Comparison of ENCODE assay signal across 8 cellular contexts in genomic region chr3:100072328-100073048, GRCh38. TPM values are rescaled to one million over a fixed set of nuclear protein-coding genes. Genes with fewer than 3 reads are reported as not detected.
A peak's percentile ranks its signal among the peaks of the same experiment; 100 is the strongest.
DNase-seq lines count a peak whose midpoint lies in the region; ATAC-seq and TF ChIP-seq lines count a peak whose summit lies in the region.

No MANE protein-coding gene starts in this region.

- TF ChIP-seq POLR2A in prostate gland (IDR thresholded peaks at IDR 0.05): no peak

- CTCF ChIA-PET in A673 (lab: Charles Lee): no interaction called here

- H3K9ac ChIP-seq in neuronal stem cell (ENCODE audit: low read depth, low read length, poor library complexity): no peak overlapping the region

- no peak overlapping the region for H3K23ac ChIP-seq in neuronal stem cell (ENCODE audit: low read depth, low read length, poor library complexity)

- no peak overlapping the region for H4K8ac ChIP-seq in neuronal stem cell (ENCODE audit: low read depth, low read length)

- H3K14ac ChIP-seq in neuronal stem cell (ENCODE audit: low read length): no peak overlapping the region

- no peaks in the 10 kb centered on the region for H3K79me1 ChIP-seq in neuronal stem cell (ENCODE audit: low read depth, low read length)

- POLR2A ChIA-PET in A673 (lab: Charles Lee; ENCODE audit: low non-redundant PET): no interaction called here

- no peak overlapping the region for H2BK15ac ChIP-seq in neuronal stem cell (ENCODE audit: low read length)

- H3K36me3 ChIP-seq in A673 (ENCODE audit: insufficient read depth, low read length, poor library complexity, severe bottlenecking) (no peaks in the 10 kb centered on the region), neuronal stem cell (replicated peaks in 1 of 2; ENCODE audit: control insufficient read depth in 2 of 2, insufficient read depth in 2 of 2, low read length in 2 of 2) (no peaks in the 10 kb centered on the region), prostate gland (no peaks in the 10 kb centered on the region)

- H3K9me3 Mint-ChIP-seq in chondrocyte (ENCODE audit: low read depth): no peaks in the 10 kb centered on the region
- H3K9me3 Mint-ChIP-seq in type B pancreatic cell: no peaks in the 10 kb centered on the region

- BruUV-seq in A673 (replicated peaks; lab: Mats Ljungman, UMichigan): no TSS peak

- H3K9me3 ChIP-seq in A673 (ENCODE audit: low read depth, low read length, poor library complexity, severe bottlenecking) (no peaks in the 10 kb centered on the region), neuronal stem cell (replicated peaks in 1 of 2; ENCODE audit: control insufficient read depth in 2 of 2, insufficient read depth in 1 of 2, low read depth in 1 of 2, low read length in 2 of 2) (peaks cover 0 to 18% of the 10 kb centered on the region in 2 donors), prostate gland (no peaks in the 10 kb centered on the region)

- H2BK5ac ChIP-seq in neuronal stem cell (ENCODE audit: low read length): no peak overlapping the region

- no peak overlapping the region for H2BK120ac ChIP-seq in neuronal stem cell (ENCODE audit: low read depth, low read length)

- H3K4me3 ChIP-seq in A673 (ENCODE audit: low read depth, low read length, poor library complexity, severe bottlenecking) (no peak overlapping the region), neuronal stem cell (ENCODE audit: low read length in 2 of 2) (no peak overlapping the region), prostate gland (no peak overlapping the region)

- H3K27ac ChIP-seq in A673 (ENCODE audit: low read depth, low read length, poor library complexity, severe bottlenecking): no peak overlapping the region
- H3K27ac ChIP-seq in neuronal stem cell (replicated peaks; ENCODE audit: low read length): no peak overlapping the region
- no peak overlapping the region for H3K27ac ChIP-seq in prostate gland

- no peak overlapping the region for H3K4me2 ChIP-seq in neuronal stem cell (ENCODE audit: insufficient read depth, low read length, poor library complexity, severe bottlenecking)

- TF ChIP-seq CTCF in A673 (conservative IDR thresholded peaks at IDR 0.05; ENCODE audit: low read depth, low read length) (no peak), chondrocyte (IDR thresholded peaks at IDR 0.05) (no peak), type B pancreatic cell (conservative IDR thresholded peaks at IDR 0.05) (no peak), prostate gland (IDR thresholded peaks at IDR 0.05) (no peak)

- no peak overlapping the region for H2BK12ac ChIP-seq in neuronal stem cell (ENCODE audit: low read length)

- no CpG with 5 or more reads among the region's 3 CpGs for WGBS in neuronal stem cell (ENCODE audit: extremely low coverage in 2 of 2, insufficient read length in 2 of 2, insufficient replicate concordance in 1 of 2), 2 donors
- 96% methylated on average over 3 of the region's 3 CpGs for WGBS in prostate gland

- intact Hi-C loops in A673 (cut with micrococcal nuclease; ENCODE audit: unreplicated experiment): no loop called here
- intact Hi-C loops in prostate gland (cut with DNase I): no loop called here

- no peak overlapping the region for H3K18ac ChIP-seq in neuronal stem cell (ENCODE audit: low read length)

- H3K36me3 Mint-ChIP-seq in chondrocyte (ENCODE audit: low read depth) (no peaks in the 10 kb centered on the region), type B pancreatic cell (no peaks in the 10 kb centered on the region)

- peak; percentile 32 for DNase-seq in A673 (ENCODE audit: low spot score)
- DNase-seq in Kasumi-1 (lab: John Stamatoyannopoulos, UW): peak; percentile 79 to 82
- no peak for DNase-seq in chondrocyte (ENCODE audit: low spot score)
- DNase-seq in H4 (ENCODE audit: low spot score): no peak
- no peak for DNase-seq in neuronal stem cell (ENCODE audit: low spot score)
- no peak for DNase-seq in type B pancreatic cell (ENCODE audit: extremely low spot score, unreplicated experiment)
- DNase-seq in prostate gland (ENCODE audit: low spot score): no peak

- H3K27me3 Mint-ChIP-seq in chondrocyte (ENCODE audit: low read depth): no peaks in the 10 kb centered on the region
- H3K27me3 Mint-ChIP-seq in type B pancreatic cell: no peaks in the 10 kb centered on the region

- H3K27ac Mint-ChIP-seq in chondrocyte (ENCODE audit: unreplicated experiment) (peak overlapping the region; percentile 94), type B pancreatic cell (no peak overlapping the region)

- H3K4me3 Mint-ChIP-seq in chondrocyte (ENCODE audit: unreplicated experiment) (no peak overlapping the region), type B pancreatic cell (no peak overlapping the region)

- H3K4me1 ChIP-seq in A673 (ENCODE audit: insufficient read depth, low read length, poor library complexity, severe bottlenecking) (peaks cover 27% of the 10 kb centered on the region), neuronal stem cell (ENCODE audit: control insufficient read depth in 2 of 2, insufficient read depth in 1 of 2, low read depth in 1 of 2, low read length in 2 of 2) (peaks cover 4 to 15% of the 10 kb centered on the region in 2 donors), prostate gland (replicated peaks) (peaks cover 3% of the 10 kb centered on the region)

- no peak overlapping the region for H2AFZ ChIP-seq in neuronal stem cell (ENCODE audit: low read length)

- no peak overlapping the region for H3K4ac ChIP-seq in neuronal stem cell (ENCODE audit: low read length)

- H3K4me1 Mint-ChIP-seq in chondrocyte (ENCODE audit: low read depth): peaks cover 79% of the 10 kb centered on the region
- peaks cover 31% of the 10 kb centered on the region for H3K4me1 Mint-ChIP-seq in type B pancreatic cell (ENCODE audit: unreplicated experiment)

- H3K27me3 ChIP-seq in A673 (replicated peaks; ENCODE audit: insufficient read depth, low read depth, low read length, poor library complexity): no peaks in the 10 kb centered on the region
- no peaks in the 10 kb centered on the region for H3K27me3 ChIP-seq in neuronal stem cell (ENCODE audit: control insufficient read depth in 3 of 3, insufficient read depth in 3 of 3, low read depth in 1 of 3, low read length in 3 of 3)
- no peaks in the 10 kb centered on the region for H3K27me3 ChIP-seq in prostate gland (replicated peaks; ENCODE audit: insufficient read depth)

- H2AK5ac ChIP-seq in neuronal stem cell (ENCODE audit: low read depth, low read length): no peak overlapping the region

- no peak overlapping the region for H4K91ac ChIP-seq in neuronal stem cell (ENCODE audit: low read depth, low read length, poor library complexity)

- ATAC-seq in GM18909 (IDR thresholded peaks at IDR 0.05; ENCODE audit: poor library complexity, unreplicated experiment): peak; percentile 64

RNA-seq across cellular contexts. Expression of gene FILIP1L, which starts 41.8 kb away (rescaled TPM):
- total RNA-seq in A673 (2021) (3.4 and 4.3 TPM in 2 replicates), chondrocyte (61.9 to 122 TPM (median 119 TPM) in 3 replicates), type B pancreatic cell (ENCODE audit: low replicate concordance) (30.6 and 31.5 TPM in 2 replicates), prostate gland (10 to 100 TPM in 1 of 2 donors, 1 to 10 TPM in 1; 9.5 to 28.2 TPM)
- total RNA-seq in H4 (2014; rRNA removed; shearing (Covaris generic)): 30.0 and 37.8 TPM in 2 replicates
- polyA plus RNA-seq in neuronal stem cell (2013, experiment 1 of 2): 2.2 TPM
- 1.7 TPM for polyA plus RNA-seq in neuronal stem cell (2013, experiment 2 of 2)

Comparison
In these comparisons a context has a peak if more than half of its experiments do, and no peak if none do; other contexts are left out.
1. DNase-seq: peak in A673 (single experiment) and Kasumi-1 (2 of 2); none in chondrocyte (single experiment), H4 (single experiment), neuronal stem cell (single experiment), type B pancreatic cell (single experiment) and prostate gland (single experiment).